ENCODE assay signal across 18 cellular contexts in genomic region chr2:180258041-180258537, GRCh38.
DNase-seq lines count a peak whose midpoint lies in the region; ATAC-seq and TF ChIP-seq lines count a peak whose summit lies in the region.
"Had no signal": no experiment of that assay in that cellular context is flagged by ENCODE, and none has a peak within 500 bp of the region (broad histone marks: within the 10 kb centered on the region; RNA-seq: fewer than 3 reads in every experiment).

No MANE protein-coding gene starts in this region.

- TF ChIP-seq POLR2A in prostate gland (IDR thresholded peaks at IDR 0.05) (no peak), body of pancreas (IDR thresholded peaks at IDR 0.05) (no peak)

- no peaks in the 10 kb centered on the region for H3K27me3 ChIP-seq in prostate gland (replicated peaks; ENCODE audit: insufficient read depth)
- no peaks in the 10 kb centered on the region for H3K27me3 ChIP-seq in body of pancreas
- H3K27me3 ChIP-seq: BE2C had no signal

- intact Hi-C loops in prostate gland (cut with DNase I) (no loop called here), body of pancreas (cut with DNase I) (no loop called here)

- no peaks in the 10 kb centered on the region for H3K9me3 ChIP-seq in prostate gland
- H3K9me3 ChIP-seq in body of pancreas = no peaks in the 10 kb centered on the region
- H3K9me3 ChIP-seq: BE2C, HAP-1 had no signal

- no peak for ATAC-seq in HG02571 (IDR thresholded peaks at IDR 0.05; ENCODE audit: unreplicated experiment)
- no peak for ATAC-seq in body of pancreas
- ATAC-seq: HepG2 had no signal

- TF ChIP-seq CTCF in AG09309 (IDR thresholded peaks at IDR 0.05; ENCODE audit: control insufficient read depth, insufficient read depth, low read depth, low read length, missing control alignments) (no peak), VCaP (conservative IDR thresholded peaks at IDR 0.05) (no peak), prostate gland (IDR thresholded peaks at IDR 0.05) (no peak), body of pancreas (IDR thresholded peaks at IDR 0.05) (no peak)

- H3K4me3 ChIP-seq in AG09309 (ENCODE audit: control insufficient read depth, low read depth, low read length) (no peak overlapping the region), prostate gland (no peak overlapping the region), body of pancreas (no peak overlapping the region)
- H3K4me3 ChIP-seq: GM23248, HAP-1 had no signal

- H3K27ac ChIP-seq in VCaP (peak overlapping the region; percentile 70), prostate gland (no peak overlapping the region), body of pancreas (no peak overlapping the region)
- H3K27ac ChIP-seq: GM23248 had no signal

- no peaks in the 10 kb centered on the region for H3K4me1 ChIP-seq in prostate gland (replicated peaks)
- no peaks in the 10 kb centered on the region for H3K4me1 ChIP-seq in body of pancreas
- H3K4me1 ChIP-seq: BE2C had no signal

- H3K36me3 ChIP-seq in prostate gland (no peaks in the 10 kb centered on the region), body of pancreas (replicated peaks in 1 of 2; ENCODE audit: insufficient read depth in 1 of 2, low read depth in 2 of 2) (no peaks in the 10 kb centered on the region)
- H3K36me3 ChIP-seq: BE2C, HAP-1 had no signal

- DNase-seq in AG09309 (ENCODE audit: low read depth) (peak; percentile 8), HT-29 (ENCODE audit: low spot score) (peak; percentile 36), prostate gland (ENCODE audit: low spot score) (peak; percentile 24), body of pancreas (no peak)
- no peak for DNase-seq in activated CD4-positive, alpha-beta T cell treated with anti-CD3 and anti-CD28 coated beads for 1 hour
- DNase-seq: BE2C; C1 segment of cervical spinal cord; CD4-positive, alpha-beta T cell; DMS153; DMS79; GF-D8; GM23248; HFFc6; KBM-7 had no signal

Comparison
In these comparisons a context has a peak if more than half of its experiments do, and no peak if none do; other contexts are left out.
1. DNase-seq: peak in AG09309 (single experiment), HT-29 (single experiment) and prostate gland (single experiment); none in body of pancreas (0 of 4) and activated CD4-positive, alpha-beta T cell treated with anti-CD3 and anti-CD28 coated beads for 1 hour (single experiment).